ENCODE assay signal across 9 cellular contexts in the genomic region with DNA sequence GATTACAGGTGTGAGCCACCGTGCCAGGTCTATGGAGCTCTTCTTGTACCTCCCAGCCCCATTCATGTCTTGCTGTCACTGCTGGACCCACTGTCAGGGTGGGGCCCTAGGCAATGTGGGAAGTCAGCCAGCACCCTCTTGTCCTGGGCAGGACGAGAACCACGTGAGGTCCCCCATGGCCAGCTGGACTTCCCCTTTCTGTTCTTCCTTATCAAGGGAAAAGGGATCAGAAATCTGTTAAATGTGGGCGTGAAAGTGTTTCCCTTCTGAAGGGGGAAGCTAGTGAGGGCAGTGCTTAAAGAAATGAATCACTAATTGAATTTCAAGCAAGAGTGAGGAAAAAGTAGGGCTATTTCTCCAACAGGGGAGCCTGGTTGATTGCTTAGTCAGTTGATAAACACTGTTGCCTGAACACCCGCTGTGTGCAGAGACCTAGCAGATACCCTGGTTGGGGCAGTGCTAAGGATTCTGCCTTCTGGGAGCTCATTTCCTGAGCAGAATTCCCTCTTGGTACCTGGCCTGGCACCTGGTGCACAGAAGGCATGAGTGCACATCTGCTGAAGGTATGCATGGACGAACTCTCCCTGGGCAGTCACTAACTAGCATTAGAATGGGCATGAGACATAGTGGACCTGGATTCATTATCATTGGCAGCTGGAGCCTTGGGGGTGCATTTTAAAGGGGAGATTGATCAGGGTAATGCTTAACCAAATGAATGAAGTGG. TPM values are rescaled to one million over a fixed set of nuclear protein-coding genes. Genes with fewer than 3 reads are reported as not detected.
DNase-seq lines count a peak whose midpoint lies in the region.
"Had no signal": no experiment of that assay in that cellular context is flagged by ENCODE, and none has a peak within 500 bp of the region (broad histone marks: within the 10 kb centered on the region; RNA-seq: fewer than 3 reads in every experiment).

No MANE protein-coding gene starts in this region.

- no peaks in the 10 kb centered on the region for H3K9me3 ChIP-seq in mononuclear cell (ENCODE audit: low read depth, low read length)

- DNase-seq in CD1c-positive myeloid dendritic cell (ENCODE audit: extremely low spot score) (peak; percentile 97), Kasumi-1 (lab: John Stamatoyannopoulos, UW) (peak; percentile 44 to 59), NCI-H345 treated with DMSO at 0.1 percent for 48 hours (lab: John Stamatoyannopoulos, UW; ENCODE audit: unreplicated experiment) (no peak), NCI-H774 (lab: John Stamatoyannopoulos, UW) (no peak), COLO829 (ENCODE audit: low spot score) (no peak)
- no peak for DNase-seq in activated naive CD8-positive, alpha-beta T cell treated with anti-CD3 and anti-CD28 coated beads for 36 hours
- DNase-seq in activated effector memory CD4-positive, alpha-beta T cell treated with Interleukin-2 at 50 U/mL for 16 hours = no peak
- DNase-seq: IMR-90 had no signal

- no peak overlapping the region for H3K4me3 Mint-ChIP-seq in activated naive CD8-positive, alpha-beta T cell treated with anti-CD3 and anti-CD28 coated beads for 36 hours

- H3K27me3 Mint-ChIP-seq in activated naive CD8-positive, alpha-beta T cell treated with anti-CD3 and anti-CD28 coated beads for 36 hours = no peaks in the 10 kb centered on the region

- H3K27ac Mint-ChIP-seq in activated naive CD8-positive, alpha-beta T cell treated with anti-CD3 and anti-CD28 coated beads for 36 hours = peak overlapping the region; percentile 14

- H3K9me3 Mint-ChIP-seq in activated naive CD8-positive, alpha-beta T cell treated with anti-CD3 and anti-CD28 coated beads for 36 hours = peaks cover 3% of the 10 kb centered on the region

- H3K27me3 ChIP-seq in mononuclear cell (ENCODE audit: insufficient read depth, low read length) = no peaks in the 10 kb centered on the region

- peaks cover 99% of the 10 kb centered on the region for H3K4me1 ChIP-seq in mononuclear cell (ENCODE audit: insufficient read depth, low read length)

- H3K4me3 ChIP-seq in mononuclear cell (ENCODE audit: low read length) = peak overlapping the region; percentile 28

- H3K36me3 Mint-ChIP-seq in activated naive CD8-positive, alpha-beta T cell treated with anti-CD3 and anti-CD28 coated beads for 36 hours = peaks cover 48% of the 10 kb centered on the region

- H3K4me1 Mint-ChIP-seq in activated naive CD8-positive, alpha-beta T cell treated with anti-CD3 and anti-CD28 coated beads for 36 hours = peaks cover 82% of the 10 kb centered on the region

RNA-seq across cellular contexts. Expression of a gene that starts 13.0 kb away (rescaled TPM):
- total RNA-seq in activated naive CD8-positive, alpha-beta T cell treated with anti-CD3 and anti-CD28 coated beads for 36 hours = 10 to 100 TPM; 72.3 to 73.1 TPM
- 75.9 TPM for total RNA-seq in mononuclear cell

Comparison
In these comparisons a context has a peak if more than half of its experiments do, and no peak if none do; other contexts are left out.
1. DNase-seq: peak in CD1c-positive myeloid dendritic cell (single experiment) and Kasumi-1 (2 of 2); none in activated naive CD8-positive, alpha-beta T cell treated with anti-CD3 and anti-CD28 coated beads for 36 hours (single experiment), NCI-H345 treated with DMSO at 0.1 percent for 48 hours (single experiment), activated effector memory CD4-positive, alpha-beta T cell treated with Interleukin-2 at 50 U/mL for 16 hours (single experiment), NCI-H774 (single experiment) and COLO829 (single experiment).